7 cellular contexts compared by ENCODE assay signal in the genomic region with DNA sequence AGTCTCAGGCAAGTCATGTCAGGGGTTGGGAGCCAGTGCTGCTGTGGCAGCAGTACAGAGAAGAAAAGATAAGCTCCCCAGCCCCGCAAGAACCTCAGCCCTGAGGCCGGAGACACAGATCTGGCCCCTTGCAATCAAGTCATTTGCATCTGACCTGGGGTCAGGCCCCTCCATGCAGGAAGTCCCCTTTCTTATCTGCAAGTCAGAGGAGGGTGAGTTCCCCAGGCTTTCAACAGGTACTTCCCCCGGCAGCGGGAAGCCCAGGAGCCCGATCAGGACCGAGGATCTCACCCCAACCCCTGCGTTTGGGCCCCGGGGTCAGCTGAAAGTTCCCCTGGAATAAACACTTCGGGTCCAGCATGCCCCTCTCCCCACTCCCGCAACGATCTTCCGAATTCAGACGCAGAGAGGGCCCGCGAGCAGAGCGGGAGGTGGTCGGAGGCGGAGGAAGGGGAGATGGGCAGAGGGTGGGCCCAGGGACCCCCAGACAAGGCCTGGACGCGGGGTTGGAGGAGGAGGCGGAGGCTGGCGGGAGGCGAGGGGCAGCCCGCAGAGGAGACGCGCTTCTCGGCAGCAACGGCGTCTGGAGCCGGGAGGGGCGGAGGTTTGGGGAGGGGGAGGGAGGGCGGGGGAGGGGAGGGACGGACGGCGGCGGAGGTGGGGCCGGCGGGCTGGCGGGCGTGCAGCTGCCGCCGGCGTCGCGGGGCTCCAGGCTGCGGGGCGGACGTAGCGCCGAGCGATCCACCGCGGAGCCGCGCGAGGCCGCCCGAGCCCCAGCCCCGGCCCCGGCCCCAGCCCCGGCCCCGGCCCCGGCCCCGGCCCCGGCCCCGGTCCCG. TPM values are rescaled to one million over a fixed set of nuclear protein-coding genes. Genes with fewer than 3 reads are reported as not detected.
DNase-seq lines count a peak whose midpoint lies in the region; ATAC-seq and TF ChIP-seq lines count a peak whose summit lies in the region.

A gene with protein sequence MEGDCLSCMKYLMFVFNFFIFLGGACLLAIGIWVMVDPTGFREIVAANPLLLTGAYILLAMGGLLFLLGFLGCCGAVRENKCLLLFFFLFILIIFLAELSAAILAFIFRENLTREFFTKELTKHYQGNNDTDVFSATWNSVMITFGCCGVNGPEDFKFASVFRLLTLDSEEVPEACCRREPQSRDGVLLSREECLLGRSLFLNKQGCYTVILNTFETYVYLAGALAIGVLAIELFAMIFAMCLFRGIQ (plus strand): TSS at position 685 of the 836 bp plus-strand sequence. CDS start 179,455 bp downstream, outside the sequence.

- peak within 1 kb of the TSS; percentile 64 to 81 (median 75) for H3K4me3 Mint-ChIP-seq in immature natural killer cell

- TF ChIP-seq CTCF in astrocyte of the spinal cord (IDR thresholded peaks at IDR 0.05; ENCODE audit: low read depth, low read length), result no peak

- H3K27me3 Mint-ChIP-seq in immature natural killer cell (ENCODE audit: low read depth in 3 of 3), result peaks cover 5 to 28% (median 15%) of the 10 kb centered on the region in 3 donors

- H3K36me3 Mint-ChIP-seq in immature natural killer cell, result no peaks in the 10 kb centered on the region

- in situ Hi-C loops in astrocyte of the spinal cord (cut with HindIII; ENCODE audit: low sequenced_read_pairs), result no loop called here

- H3K9me3 Mint-ChIP-seq in immature natural killer cell, result no peaks in the 10 kb centered on the region

- peak within 1 kb of the TSS; percentile 10 for H3K4me3 ChIP-seq in astrocyte of the spinal cord (ENCODE audit: low read depth, low read length)

- DNase-seq in T follicular helper cell (ENCODE audit: low read depth) (peak; percentile 17), astrocyte of the spinal cord (ENCODE audit: low read depth, low spot score) (no peak), immature natural killer cell (peak; percentile 6 to 26 (median 14)), Kasumi-1 (lab: John Stamatoyannopoulos, UW) (no peak)
- peak; percentile 35 to 39 for DNase-seq in stimulated activated CD4-positive, alpha-beta T cell treated with anti-CD3 and anti-CD28 coated beads, Interleukin-2, amount 100 ng/mL, for 24 hours

- H3K4me1 Mint-ChIP-seq in immature natural killer cell, result peaks cover 17 to 23% of the 10 kb centered on the region in 2 donors

- H3K27ac Mint-ChIP-seq in immature natural killer cell, result peak within 1 kb of the TSS in 1 of 6 donors; percentile 5

- ATAC-seq in GM18861 (IDR thresholded peaks at IDR 0.05; ENCODE audit: unreplicated experiment) (peak; percentile 93), HG02798 (IDR thresholded peaks at IDR 0.05; ENCODE audit: poor library complexity, unreplicated experiment) (peak; percentile 68)

RNA-seq across cellular contexts. Expression of the gene that starts here (rescaled TPM):
- polyA plus RNA-seq in immature natural killer cell, result under 1 TPM; 0.84 to 0.93 (median 0.86) TPM

Comparison
In these comparisons a context has a peak if more than half of its experiments do, and no peak if none do; other contexts are left out.
1. Peak in DNase-seq in immature natural killer cell; RNA of the gene not detected or under 1 TPM.
2. DNase-seq: peak in T follicular helper cell (single experiment) and stimulated activated CD4-positive, alpha-beta T cell treated with anti-CD3 and anti-CD28 coated beads, Interleukin-2, amount 100 ng/mL, for 24 hours (2 of 2); none in astrocyte of the spinal cord (single experiment) and Kasumi-1 (0 of 2).